Comparison of ENCODE assay signal across 19 cellular contexts in genomic region chr15:56804908-56805307, GRCh38.
DNase-seq lines count a peak whose midpoint lies in the region; ATAC-seq, FAIRE-seq and TF ChIP-seq lines count a peak whose summit lies in the region.
"Had no signal": no experiment of that assay in that cellular context is flagged by ENCODE, and none has a peak within 500 bp of the region (broad histone marks: within the 10 kb centered on the region; RNA-seq: fewer than 3 reads in every experiment).

No MANE protein-coding gene starts in this region.

- intact Hi-C loops in HCT116 (cut with micrococcal nuclease) (no loop called here), activated B cell treated with CpG ODN at 0.5 μM for 24 hours (cut with micrococcal nuclease) (no loop called here), pancreas (cut with DNase I) (no loop called here)

- RAD21 ChIA-PET in HCT116 (lab: Charles Lee; ENCODE audit: low non-redundant PET in 1 of 2, low total read pairs in 2 of 2, uncharacterized antibody in 2 of 2, unreplicated experiment in 2 of 2) = no interaction called here

- ATAC-seq in HCT116 = no peak
- no peak for ATAC-seq in activated B cell treated with CpG ODN at 0.5 μM for 24 hours (ENCODE audit: low read depth)
- ATAC-seq in stimulated activated memory B cell treated with anti-CD40 and anti-IgM and Interleukin-4, amounts not matched to agents 10 μg/mL and 1 μg/mL and 100 μg/mL, for 72 hours = no peak
- no peak for ATAC-seq in HG02981 (IDR thresholded peaks at IDR 0.05; ENCODE audit: unreplicated experiment)
- no peak for ATAC-seq in pancreas
- ATAC-seq: heart right ventricle; lower lobe of right lung; naive thymus-derived CD8-positive, alpha-beta T cell had no signal

- peak overlapping the region; percentile 68 for H3K27ac Mint-ChIP-seq in activated B cell treated with CpG ODN at 0.5 μM for 24 hours
- H3K27ac Mint-ChIP-seq in stimulated activated memory B cell treated with anti-CD40 and anti-IgM and Interleukin-4, amounts not matched to agents 10 μg/mL and 1 μg/mL and 100 μg/mL, for 72 hours = peak overlapping the region; percentile 75
- H3K27ac Mint-ChIP-seq: activated naive CD4-positive, alpha-beta T cell treated with anti-CD3 and anti-CD28 coated beads for 36 hours; naive thymus-derived CD8-positive, alpha-beta T cell had no signal

- no peak for TF ChIP-seq RAD21 in HCT116 (IDR thresholded peaks at IDR 0.05; ENCODE audit: low read depth)

- H3K27ac ChIP-seq in HCT116 (ENCODE audit: low read depth, low read length) (no peak overlapping the region), pancreas (no peak overlapping the region)
- H3K27ac ChIP-seq: BLaER1 treated with 17β-estradiol and CSF1 and Interleukin-3, amounts not matched to agents 10 nM and 100 nM; lower lobe of right lung; testis had no signal

- peaks cover 19% of the 10 kb centered on the region for H3K9me3 Mint-ChIP-seq in activated B cell treated with CpG ODN at 0.5 μM for 24 hours
- peaks cover 10% of the 10 kb centered on the region for H3K9me3 Mint-ChIP-seq in stimulated activated memory B cell treated with anti-CD40 and anti-IgM and Interleukin-4, amounts not matched to agents 10 μg/mL and 1 μg/mL and 100 μg/mL, for 72 hours

- H3K9ac ChIP-seq in HCT116 (ENCODE audit: low read length) = no peak overlapping the region
- H3K9ac ChIP-seq: BLaER1 treated with 17β-estradiol and CSF1 and Interleukin-3, amounts not matched to agents 10 nM and 100 nM had no signal

- H3K4me1 ChIP-seq in HCT116 (ENCODE audit: control insufficient read depth in 1 of 2, insufficient read depth in 2 of 2, low read length in 2 of 2) (peaks cover 7 to 14% of the 10 kb centered on the region in 2 experiments; a peak in 3 of 4 replicates), pancreas (no peaks in the 10 kb centered on the region)
- H3K4me1 ChIP-seq: lower lobe of right lung, testis had no signal

- POLR2A ChIA-PET in HCT116 (lab: Charles Lee) (no interaction called here), activated B cell treated with CpG ODN at 0.5 μM for 24 hours (lab: Charles Lee) (no interaction called here)

- TF ChIP-seq POLR2A in HCT116 (IDR thresholded peaks at IDR 0.05; ENCODE audit: borderline replicate concordance, extremely low read depth, insufficient read depth, insufficient read length) = no peak

- no peak for FAIRE-seq in pancreas (lab: Jason Lieb, UNC)
- FAIRE-seq: islet of Langerhans had no signal

- no peaks in the 10 kb centered on the region for H3K9me2 ChIP-seq in HCT116 (ENCODE audit: insufficient read depth)

- TF ChIP-seq CTCF in HCT116 (IDR thresholded peaks at IDR 0.05 in 2 of 3, conservative IDR thresholded peaks at IDR 0.05 in 1 of 3; ENCODE audit: borderline replicate concordance in 1 of 3, insufficient read depth in 1 of 3, low read depth in 2 of 3, low read length in 2 of 3) (no peak; a peak in 1 of 6 replicates), activated B cell treated with CpG ODN at 0.5 μM for 24 hours (IDR thresholded peaks at IDR 0.05) (no peak), fibroblast of pulmonary artery (IDR thresholded peaks at IDR 0.05; ENCODE audit: low read length, missing control alignments) (no peak), pancreas (IDR thresholded peaks at IDR 0.05) (no peak)

- no peak overlapping the region for H3K4me2 ChIP-seq in HCT116 (ENCODE audit: low read length)

- no peaks in the 10 kb centered on the region for H3K79me2 ChIP-seq in HCT116 (ENCODE audit: insufficient read depth, low read length)

- no peak overlapping the region for H3K4me3 ChIP-seq in HCT116 (replicated peaks in 1 of 2; ENCODE audit: low read depth in 1 of 2, low read length in 2 of 2)
- H3K4me3 ChIP-seq in fibroblast of pulmonary artery (replicated peaks; ENCODE audit: low read depth, low read length) = no peak overlapping the region
- H3K4me3 ChIP-seq in pancreas = no peak overlapping the region
- H3K4me3 ChIP-seq: BLaER1 treated with 17β-estradiol and CSF1 and Interleukin-3, amounts not matched to agents 10 nM and 100 nM; lower lobe of right lung; testis had no signal

- H3K9me3 ChIP-seq in HCT116 (ENCODE audit: control insufficient read depth in 1 of 2, insufficient read depth in 1 of 2, low read depth in 1 of 2, low read length in 2 of 2) (peaks cover 4 to 17% of the 10 kb centered on the region in 2 experiments; a peak in 3 of 4 replicates), pancreas (no peaks in the 10 kb centered on the region)
- H3K9me3 ChIP-seq: testis had no signal

- CTCF ChIA-PET in HCT116 (lab: Charles Lee) = no interaction called here
- CTCF ChIA-PET in activated B cell treated with CpG ODN at 0.5 μM for 24 hours (lab: Charles Lee) = no interaction called here

- H3K4me1 Mint-ChIP-seq in activated B cell treated with CpG ODN at 0.5 μM for 24 hours = peaks cover 30% of the 10 kb centered on the region
- H3K4me1 Mint-ChIP-seq in stimulated activated memory B cell treated with anti-CD40 and anti-IgM and Interleukin-4, amounts not matched to agents 10 μg/mL and 1 μg/mL and 100 μg/mL, for 72 hours = peaks cover 32% of the 10 kb centered on the region

- no peaks in the 10 kb centered on the region for H4K20me1 ChIP-seq in HCT116 (ENCODE audit: insufficient read depth)
- H4K20me1 ChIP-seq: BLaER1 treated with 17β-estradiol and CSF1 and Interleukin-3, amounts not matched to agents 10 nM and 100 nM had no signal

- peaks cover 2% of the 10 kb centered on the region for H3K36me3 Mint-ChIP-seq in activated B cell treated with CpG ODN at 0.5 μM for 24 hours (ENCODE audit: low read depth)
- H3K36me3 Mint-ChIP-seq in stimulated activated memory B cell treated with anti-CD40 and anti-IgM and Interleukin-4, amounts not matched to agents 10 μg/mL and 1 μg/mL and 100 μg/mL, for 72 hours = peaks cover 4% of the 10 kb centered on the region

- H2AFZ ChIP-seq in HCT116 (ENCODE audit: low read depth, low read length, poor library complexity, severe bottlenecking) = peak overlapping the region; percentile 87

- H3K4me3 Mint-ChIP-seq in activated B cell treated with CpG ODN at 0.5 μM for 24 hours = no peak overlapping the region
- H3K4me3 Mint-ChIP-seq in stimulated activated memory B cell treated with anti-CD40 and anti-IgM and Interleukin-4, amounts not matched to agents 10 μg/mL and 1 μg/mL and 100 μg/mL, for 72 hours = no peak overlapping the region
- H3K4me3 Mint-ChIP-seq: activated naive CD4-positive, alpha-beta T cell treated with anti-CD3 and anti-CD28 coated beads for 36 hours; naive thymus-derived CD8-positive, alpha-beta T cell had no signal

- no TSS peak for BruUV-seq in HCT116 (replicated peaks; lab: Mats Ljungman, UMichigan)

- DNase-seq in HCT116 (ENCODE audit: low read depth, low spot score) = no peak
- no peak for DNase-seq in activated B cell treated with CpG ODN at 0.5 μM for 24 hours
- DNase-seq in fibroblast of pulmonary artery (ENCODE audit: low read depth) = peak; percentile 51
- DNase-seq in NCI-H510A (lab: John Stamatoyannopoulos, UW) = no peak
- no peak for DNase-seq in cerebellar nuclear complex (lab: John Stamatoyannopoulos, UW)
- DNase-seq in pancreas = no peak
- DNase-seq: activated naive CD4-positive, alpha-beta T cell treated with anti-CD3 and anti-CD28 coated beads for 36 hours; DMS 273 treated with DMSO at 0.1 percent for 48 hours; heart right ventricle; lower lobe of right lung; naive thymus-derived CD8-positive, alpha-beta T cell; NCI-H1105; NCI-H2107; spleen; testis had no signal

- H3K36me3 ChIP-seq in HCT116 (ENCODE audit: control insufficient read depth in 1 of 2, insufficient read depth in 2 of 2, low read length in 2 of 2) (no peaks in the 10 kb centered on the region), pancreas (no peaks in the 10 kb centered on the region)
- H3K36me3 ChIP-seq: heart right ventricle, lower lobe of right lung, spleen had no signal

- 71 to 72% methylated on average over 3 of the region's 3 CpGs for WGBS in pancreas, 2 donors

- no peaks in the 10 kb centered on the region for H3K27me3 Mint-ChIP-seq in activated B cell treated with CpG ODN at 0.5 μM for 24 hours
- no peaks in the 10 kb centered on the region for H3K27me3 Mint-ChIP-seq in stimulated activated memory B cell treated with anti-CD40 and anti-IgM and Interleukin-4, amounts not matched to agents 10 μg/mL and 1 μg/mL and 100 μg/mL, for 72 hours

- H3K27me3 ChIP-seq in HCT116 (ENCODE audit: insufficient read depth, low read length) (no peaks in the 10 kb centered on the region), pancreas (no peaks in the 10 kb centered on the region)
- H3K27me3 ChIP-seq: BLaER1 treated with 17β-estradiol and CSF1 and Interleukin-3, amounts not matched to agents 10 nM and 100 nM; heart right ventricle; spleen; testis had no signal

TF ChIP-seq in HCT116, 20 proteins besides CTCF, POLR2A, EP300 and RAD21 (continues in another document):
- TF ChIP-seq EGR1 (IDR thresholded peaks at IDR 0.05; ENCODE audit: low read depth) (no peak), SP1 (IDR thresholded peaks at IDR 0.05; ENCODE audit: low read depth) (no peak), ELF1 (IDR thresholded peaks at IDR 0.05; ENCODE audit: borderline replicate concordance, low read depth) (no peak), EZH2phosphoT487 (IDR thresholded peaks at IDR 0.05; ENCODE audit: borderline replicate concordance) (no peak), SIN3A (IDR thresholded peaks at IDR 0.05; ENCODE audit: low read depth) (no peak), ZNF274 (IDR thresholded peaks at IDR 0.05; ENCODE audit: low read depth, low read length) (no peak), FOSL1 (IDR thresholded peaks at IDR 0.05; ENCODE audit: low read depth) (no peak), CEBPB (IDR thresholded peaks at IDR 0.05; ENCODE audit: low read depth) (no peak), ATF3 (IDR thresholded peaks at IDR 0.05) (no peak), ZFX (IDR thresholded peaks at IDR 0.05) (no peak), JUND (IDR thresholded peaks at IDR 0.05) (no peak)
